ENCODE assay signal across 15 cellular contexts in genomic region chr6:35585688-35586087, GRCh38.
DNase-seq lines count a peak whose midpoint lies in the region; ATAC-seq and TF ChIP-seq lines count a peak whose summit lies in the region.
"Had no signal": no experiment of that assay in that cellular context is flagged by ENCODE, and none has a peak within 500 bp of the region (broad histone marks: within the 10 kb centered on the region; RNA-seq: fewer than 3 reads in every experiment).

No MANE protein-coding gene starts in this region.

- ATAC-seq in activated CD8-positive, alpha-beta T cell treated with anti-CD3 and anti-CD28 coated beads for 36 hours, result no peak
- no peak for ATAC-seq in gastroesophageal sphincter
- ATAC-seq in GM18858 (IDR thresholded peaks at IDR 0.05; ENCODE audit: unreplicated experiment), result no peak
- no peak for ATAC-seq in HG03045 (IDR thresholded peaks at IDR 0.05; ENCODE audit: unreplicated experiment)

- no peaks in the 10 kb centered on the region for H3K27me3 Mint-ChIP-seq in T-helper 1 cell treated with Interleukin-12 subunit alpha and Interleukin-12 subunit beta and Interleukin-4 antibody, amounts not matched to agents 30 μg/mL and 1 μg/mL, for 36 hours (ENCODE audit: low read depth)
- H3K27me3 Mint-ChIP-seq in activated CD8-positive, alpha-beta T cell treated with anti-CD3 and anti-CD28 coated beads for 36 hours, result no peaks in the 10 kb centered on the region
- H3K27me3 Mint-ChIP-seq: activated B cell treated with CpG ODN at 0.5 μM for 24 hours had no signal

- H3K36me3 Mint-ChIP-seq in T-helper 1 cell treated with Interleukin-12 subunit alpha and Interleukin-12 subunit beta and Interleukin-4 antibody, amounts not matched to agents 30 μg/mL and 1 μg/mL, for 36 hours (ENCODE audit: low read depth), result peaks cover 9% of the 10 kb centered on the region
- H3K36me3 Mint-ChIP-seq in activated CD8-positive, alpha-beta T cell treated with anti-CD3 and anti-CD28 coated beads for 36 hours (ENCODE audit: low read depth), result peaks cover 50% of the 10 kb centered on the region

- H3K27ac ChIP-seq in gastroesophageal sphincter, result peak overlapping the region; percentile 85 to 93 (median 90)
- H3K27ac ChIP-seq in thyroid gland, result peak overlapping the region; percentile 73 to 97 (median 96)

- H3K4me1 Mint-ChIP-seq in T-helper 1 cell treated with Interleukin-12 subunit alpha and Interleukin-12 subunit beta and Interleukin-4 antibody, amounts not matched to agents 30 μg/mL and 1 μg/mL, for 36 hours (ENCODE audit: low read depth), result peaks cover 31% of the 10 kb centered on the region
- peaks cover 62% of the 10 kb centered on the region for H3K4me1 Mint-ChIP-seq in activated CD8-positive, alpha-beta T cell treated with anti-CD3 and anti-CD28 coated beads for 36 hours (ENCODE audit: low read depth)

- no peak overlapping the region for H3K4me3 Mint-ChIP-seq in T-helper 1 cell treated with Interleukin-12 subunit alpha and Interleukin-12 subunit beta and Interleukin-4 antibody, amounts not matched to agents 30 μg/mL and 1 μg/mL, for 36 hours
- no peak overlapping the region for H3K4me3 Mint-ChIP-seq in activated CD8-positive, alpha-beta T cell treated with anti-CD3 and anti-CD28 coated beads for 36 hours
- H3K4me3 Mint-ChIP-seq: activated B cell treated with CpG ODN at 0.5 μM for 24 hours, immature natural killer cell had no signal

- no peak for TF ChIP-seq CTCF in activated CD8-positive, alpha-beta T cell treated with anti-CD3 and anti-CD28 coated beads for 36 hours (IDR thresholded peaks at IDR 0.05)
- TF ChIP-seq CTCF in gastroesophageal sphincter (IDR thresholded peaks at IDR 0.05), result no peak
- TF ChIP-seq CTCF in thyroid gland (IDR thresholded peaks at IDR 0.05), result no peak

- H3K27me3 ChIP-seq in gastroesophageal sphincter (no peaks in the 10 kb centered on the region), thyroid gland (no peaks in the 10 kb centered on the region)

- H3K4me3 ChIP-seq in gastroesophageal sphincter, result no peak overlapping the region
- H3K4me3 ChIP-seq in thyroid gland (replicated peaks in 1 of 3), result no peak overlapping the region
- H3K4me3 ChIP-seq: SK-N-MC had no signal

- DNase-seq in T-helper 1 cell (no peak), thyroid gland (no peak), head of caudate nucleus (no peak)
- no peak for DNase-seq in activated CD8-positive, alpha-beta T cell treated with anti-CD3 and anti-CD28 coated beads for 36 hours
- DNase-seq: activated B cell treated with CpG ODN at 0.5 μM for 24 hours; activated T-cell treated with anti-CD3 and anti-CD28 coated beads, Interleukin-2, amount 50 U/mL, for 48 hours; effector CD8-positive, alpha-beta T cell; GOT3; immature natural killer cell; KG1 had no signal

- TF ChIP-seq POLR2A in gastroesophageal sphincter (IDR thresholded peaks at IDR 0.05) (no peak), thyroid gland (IDR thresholded peaks at IDR 0.05) (no peak)

- intact Hi-C loops in activated CD8-positive, alpha-beta T cell treated with anti-CD3 and anti-CD28 coated beads for 36 hours (cut with micrococcal nuclease), result loop anchor here (5.0 kb wide), 1 partner anchor 37 kb away; no protein-coding TSS in a partner anchor
- intact Hi-C loops in thyroid gland (cut with DNase I) (no loop called here), head of caudate nucleus (cut with DNase I) (loop anchor here (2.0 kb wide), 1 partner anchor 151 kb away; the partner anchor contains the start of gene ARMC12)

- peak overlapping the region; percentile 14 for H3K27ac Mint-ChIP-seq in T-helper 1 cell treated with Interleukin-12 subunit alpha and Interleukin-12 subunit beta and Interleukin-4 antibody, amounts not matched to agents 30 μg/mL and 1 μg/mL, for 36 hours
- peak overlapping the region; percentile 21 for H3K27ac Mint-ChIP-seq in activated CD8-positive, alpha-beta T cell treated with anti-CD3 and anti-CD28 coated beads for 36 hours
- H3K27ac Mint-ChIP-seq: activated B cell treated with CpG ODN at 0.5 μM for 24 hours had no signal

- H3K36me3 ChIP-seq in gastroesophageal sphincter, result peaks cover 22 to 85% of the 10 kb centered on the region in 2 donors
- H3K36me3 ChIP-seq in thyroid gland, result peaks cover 37 to 42% of the 10 kb centered on the region in 2 donors

- TF ChIP-seq EP300 in gastroesophageal sphincter (IDR thresholded peaks at IDR 0.05), result no peak

- H3K9me3 ChIP-seq in gastroesophageal sphincter (no peaks in the 10 kb centered on the region), thyroid gland (no peaks in the 10 kb centered on the region)

- POLR2A ChIA-PET in activated CD8-positive, alpha-beta T cell treated with anti-CD3 and anti-CD28 coated beads for 36 hours (lab: Charles Lee), result interaction anchor here (1.1 to 1.7 kb wide), 2 partner anchors 33 to 161 kb away, joined by 3 to 5 read pairs; no protein-coding TSS in a partner anchor

- 67 to 75% methylated on average over 1 of the region's 1 CpG for WGBS in gastroesophageal sphincter (ENCODE audit: low coverage in 1 of 2), 2 donors
- WGBS in thyroid gland, 2 donors, result 70 to 87% methylated on average over 1 of the region's 1 CpG

- H3K9me3 Mint-ChIP-seq in T-helper 1 cell treated with Interleukin-12 subunit alpha and Interleukin-12 subunit beta and Interleukin-4 antibody, amounts not matched to agents 30 μg/mL and 1 μg/mL, for 36 hours, result no peaks in the 10 kb centered on the region
- no peaks in the 10 kb centered on the region for H3K9me3 Mint-ChIP-seq in activated CD8-positive, alpha-beta T cell treated with anti-CD3 and anti-CD28 coated beads for 36 hours
- H3K9me3 Mint-ChIP-seq: activated B cell treated with CpG ODN at 0.5 μM for 24 hours, immature natural killer cell had no signal

- H3K4me1 ChIP-seq in gastroesophageal sphincter (peaks cover 61 to 89% (median 62%) of the 10 kb centered on the region in 3 donors), thyroid gland (peaks cover 77 to 90% of the 10 kb centered on the region in 2 donors)

- CTCF ChIA-PET in activated CD8-positive, alpha-beta T cell treated with anti-CD3 and anti-CD28 coated beads for 36 hours (lab: Charles Lee), result interaction anchor here (0.7 to 19.5 kb wide), 10 partner anchors 9 to 152 kb away, joined by 3 to 272 read pairs (median 10); partner anchors contain the start of gene ARMC12
